21 cellular contexts compared by ENCODE assay signal in genomic region chr14:77870646-77871045, GRCh38.
"Had no signal": no experiment of that assay in that cellular context is flagged by ENCODE, and none has a peak within 500 bp of the region (broad histone marks: within the 10 kb centered on the region; RNA-seq: fewer than 3 reads in every experiment).

No MANE protein-coding gene starts in this region.

- H3K4me1 ChIP-seq: colonic mucosa, esophagus squamous epithelium, gastrocnemius medialis, heart right ventricle, left ventricle myocardium inferior, lower lobe of right lung had no signal

- H3K36me3 ChIP-seq: colonic mucosa, esophagus squamous epithelium, gastrocnemius medialis, heart right ventricle, lower lobe of right lung had no signal

- H3K9me3 Mint-ChIP-seq: effector memory CD8-positive, alpha-beta T cell; endodermal cell had no signal

- H3K27ac ChIP-seq: colonic mucosa, epithelial cell of prostate, esophagus squamous epithelium, gastrocnemius medialis, heart right ventricle, left ventricle myocardium inferior, lower lobe of right lung had no signal

- H3K27me3 Mint-ChIP-seq: dendritic cell treated with granulocyte-macrophage colony-stimulating factor and Interleukin-4, amounts not matched to agents 40 ng/mL and 50 ng/mL, for 4 days; effector memory CD8-positive, alpha-beta T cell had no signal

- H3K4me3 ChIP-seq: colonic mucosa, esophagus squamous epithelium, gastrocnemius medialis, heart right ventricle, left ventricle myocardium inferior, lower lobe of right lung, mucosa of descending colon had no signal

- H3K9me3 ChIP-seq: colonic mucosa, esophagus squamous epithelium, gastrocnemius medialis, lower lobe of right lung, mucosa of descending colon had no signal

- DNase-seq: colonic mucosa; cortex of kidney; effector CD8-positive, alpha-beta T cell; effector memory CD8-positive, alpha-beta T cell; endodermal cell; esophagus squamous epithelium; foreskin fibroblast; foreskin melanocyte; gastrocnemius medialis; glutamatergic neuron; head of caudate nucleus; heart right ventricle; hippocampal formation; left colon; left ventricle myocardium inferior; lower lobe of right lung; mesenchymal stem cell; mucosa of descending colon had no signal

- H3K4me1 Mint-ChIP-seq: endodermal cell, mesothelial cell of epicardium had no signal

- H3K27ac Mint-ChIP-seq: dendritic cell treated with granulocyte-macrophage colony-stimulating factor and Interleukin-4, amounts not matched to agents 40 ng/mL and 50 ng/mL, for 4 days; effector memory CD8-positive, alpha-beta T cell; endodermal cell; mesothelial cell of epicardium had no signal

- H3K4me3 Mint-ChIP-seq: dendritic cell treated with granulocyte-macrophage colony-stimulating factor and Interleukin-4, amounts not matched to agents 40 ng/mL and 50 ng/mL, for 4 days; effector memory CD8-positive, alpha-beta T cell; endodermal cell; mesothelial cell of epicardium had no signal

- H3K27me3 ChIP-seq: colonic mucosa, esophagus squamous epithelium, gastrocnemius medialis, heart right ventricle had no signal
